In the genomic region with DNA sequence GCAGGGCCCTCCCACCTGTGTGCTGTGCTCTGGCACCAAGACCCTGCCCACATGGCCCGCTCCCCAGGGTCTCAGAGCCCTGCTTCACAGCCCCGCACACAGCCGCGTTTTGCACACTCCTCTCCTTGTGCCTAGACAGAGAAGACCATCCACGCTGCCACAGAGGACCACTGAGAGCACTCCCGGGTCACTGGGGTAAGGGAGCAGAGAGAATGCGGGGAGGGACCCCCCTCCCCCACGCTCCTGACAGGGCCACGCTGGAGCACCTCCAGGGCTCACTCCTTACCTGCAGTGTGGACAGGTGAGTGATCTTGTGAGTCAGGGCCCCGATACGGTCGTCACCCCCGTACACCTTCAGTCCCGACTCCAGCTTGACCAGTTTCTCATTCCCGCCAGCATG, we compare ENCODE assay signal across 18 cellular contexts. TPM values are rescaled to one million over a fixed set of nuclear protein-coding genes. Genes with fewer than 3 reads are reported as not detected.
DNase-seq lines count a peak whose midpoint lies in the region; ATAC-seq and TF ChIP-seq lines count a peak whose summit lies in the region.
"Had no signal": no experiment of that assay in that cellular context is flagged by ENCODE, and none has a peak within 500 bp of the region (broad histone marks: within the 10 kb centered on the region; RNA-seq: fewer than 3 reads in every experiment).

No MANE protein-coding gene starts in this region.

- POLR2A ChIA-PET in WTC11 (lab: Charles Lee) (no interaction called here), Caco-2 (lab: Charles Lee) (no interaction called here)

- peaks cover 5% of the 10 kb centered on the region for H3K4me1 Mint-ChIP-seq in activated naive CD4-positive, alpha-beta T cell treated with anti-CD3 and anti-CD28 coated beads, Interleukin-2, amount 10 ng/mL, durations not matched to agents 7 days and 5 days
- peaks cover 8% of the 10 kb centered on the region for H3K4me1 Mint-ChIP-seq in activated naive CD4-positive, alpha-beta T cell treated with anti-CD3 and anti-CD28 coated beads for 36 hours (ENCODE audit: low read depth)
- H3K4me1 Mint-ChIP-seq in WTC11 (0 out of 2 replicates have a peak, but pooled peaks cover 4% of the 10 kb centered on the region), endodermal cell (peaks cover 1% of the 10 kb centered on the region), Caco-2 (ENCODE audit: low read depth, unreplicated experiment) (no peaks in the 10 kb centered on the region)
- H3K4me1 Mint-ChIP-seq: H9 had no signal

- CTCF ChIA-PET in activated naive CD4-positive, alpha-beta T cell treated with anti-CD3 and anti-CD28 coated beads, Interleukin-2, amount 10 ng/mL, durations not matched to agents 7 days and 5 days (lab: Charles Lee): no interaction called here
- CTCF ChIA-PET in activated naive CD4-positive, alpha-beta T cell treated with anti-CD3 and anti-CD28 coated beads for 36 hours (lab: Charles Lee): no interaction called here
- CTCF ChIA-PET in WTC11 (lab: Charles Lee): no interaction called here
- CTCF ChIA-PET in Caco-2 (lab: Charles Lee): no interaction called here

- no peaks in the 10 kb centered on the region for H3K27me3 Mint-ChIP-seq in activated naive CD4-positive, alpha-beta T cell treated with anti-CD3 and anti-CD28 coated beads, Interleukin-2, amount 10 ng/mL, durations not matched to agents 7 days and 5 days
- no peaks in the 10 kb centered on the region for H3K27me3 Mint-ChIP-seq in activated naive CD4-positive, alpha-beta T cell treated with anti-CD3 and anti-CD28 coated beads for 36 hours (ENCODE audit: low read depth)
- H3K27me3 Mint-ChIP-seq in WTC11 (ENCODE audit: low read depth): no peaks in the 10 kb centered on the region
- H3K27me3 Mint-ChIP-seq in endodermal cell (ENCODE audit: insufficient read depth): no peaks in the 10 kb centered on the region
- H3K27me3 Mint-ChIP-seq in Caco-2 (ENCODE audit: insufficient read depth, unreplicated experiment): no peaks in the 10 kb centered on the region
- H3K27me3 Mint-ChIP-seq: CD4-positive, CD25-positive, alpha-beta regulatory T cell; CD8-positive, alpha-beta memory T cell had no signal

- H3K36me3 Mint-ChIP-seq in activated naive CD4-positive, alpha-beta T cell treated with anti-CD3 and anti-CD28 coated beads, Interleukin-2, amount 10 ng/mL, durations not matched to agents 7 days and 5 days: peaks cover 9% of the 10 kb centered on the region
- peaks cover 1% of the 10 kb centered on the region for H3K36me3 Mint-ChIP-seq in activated naive CD4-positive, alpha-beta T cell treated with anti-CD3 and anti-CD28 coated beads for 36 hours (ENCODE audit: low read depth)
- H3K36me3 Mint-ChIP-seq in WTC11 (peaks cover 6% of the 10 kb centered on the region), endodermal cell (ENCODE audit: low read depth) (peaks cover 29% of the 10 kb centered on the region), Caco-2 (ENCODE audit: insufficient read depth, unreplicated experiment) (peaks cover 21% of the 10 kb centered on the region)

- H3K27ac Mint-ChIP-seq in activated naive CD4-positive, alpha-beta T cell treated with anti-CD3 and anti-CD28 coated beads, Interleukin-2, amount 10 ng/mL, durations not matched to agents 7 days and 5 days: peak overlapping the region; percentile 35
- H3K27ac Mint-ChIP-seq in activated naive CD4-positive, alpha-beta T cell treated with anti-CD3 and anti-CD28 coated beads for 36 hours: no peak overlapping the region
- H3K27ac Mint-ChIP-seq in WTC11 (peak overlapping the region; percentile 65; the same call in 1 of the 2 replicates), endodermal cell (peak overlapping the region; percentile 65), Caco-2 (ENCODE audit: unreplicated experiment) (no peak overlapping the region)
- H3K27ac Mint-ChIP-seq: CD4-positive, CD25-positive, alpha-beta regulatory T cell had no signal

- TF ChIP-seq CTCF in WTC11 (IDR thresholded peaks at IDR 0.05): no peak
- TF ChIP-seq CTCF in endodermal cell (conservative IDR thresholded peaks at IDR 0.05): no peak
- TF ChIP-seq CTCF in Caco-2 (IDR thresholded peaks at IDR 0.05; ENCODE audit: insufficient read depth in 1 of 2, low read depth in 1 of 2, low read length in 1 of 2, severe bottlenecking in 1 of 2, unreplicated experiment in 1 of 2): no peak

- H3K4me1 ChIP-seq in endodermal cell (ENCODE audit: control insufficient read depth, insufficient read depth, low read length) (no peaks in the 10 kb centered on the region), Caco-2 (no peaks in the 10 kb centered on the region)
- H3K4me1 ChIP-seq: BE2C had no signal

- intact Hi-C loops in activated naive CD4-positive, alpha-beta T cell treated with anti-CD3 and anti-CD28 coated beads for 36 hours (cut with micrococcal nuclease): no loop called here
- intact Hi-C loops in posterior vena cava (cut with DNase I) (loop anchor here in 1 of 2 donors (10.0 kb wide), 1 partner anchor 1765 kb away; no protein-coding TSS in a partner anchor), Caco-2 (cut with micrococcal nuclease; ENCODE audit: unreplicated experiment) (loop anchor here (5.0 kb wide), 1 partner anchor 37 kb away; a partner anchor contains a TSS)

- no peak for DNase-seq in activated naive CD4-positive, alpha-beta T cell treated with anti-CD3 and anti-CD28 coated beads, Interleukin-2, amount 10 ng/mL, durations not matched to agents 7 days and 5 days
- DNase-seq in activated naive CD4-positive, alpha-beta T cell treated with anti-CD3 and anti-CD28 coated beads for 36 hours: no peak
- no peak for DNase-seq in WTC11 (ENCODE audit: low spot score)
- DNase-seq in endodermal cell: no peak
- peak; percentile 74 for DNase-seq in posterior vena cava (ENCODE audit: low spot score)
- DNase-seq in NCI-H1417 (lab: John Stamatoyannopoulos, UW): no peak
- no peak for DNase-seq in Caco-2
- DNase-seq: BE2C; C1 segment of cervical spinal cord; CD4-positive, CD25-positive, alpha-beta regulatory T cell; CD8-positive, alpha-beta memory T cell; COR-L47; H9 had no signal

- H3K9me3 ChIP-seq in endodermal cell (ENCODE audit: control insufficient read depth, low read length): no peaks in the 10 kb centered on the region
- H3K9me3 ChIP-seq in Caco-2: no peaks in the 10 kb centered on the region
- H3K9me3 ChIP-seq: BE2C had no signal

- H3K4me3 ChIP-seq in endodermal cell (ENCODE audit: low read length) (no peak overlapping the region), Caco-2 (ENCODE audit: low read depth, low read length) (no peak overlapping the region)

- no peak overlapping the region for H3K4me3 Mint-ChIP-seq in activated naive CD4-positive, alpha-beta T cell treated with anti-CD3 and anti-CD28 coated beads, Interleukin-2, amount 10 ng/mL, durations not matched to agents 7 days and 5 days
- H3K4me3 Mint-ChIP-seq in activated naive CD4-positive, alpha-beta T cell treated with anti-CD3 and anti-CD28 coated beads for 36 hours: no peak overlapping the region
- H3K4me3 Mint-ChIP-seq in WTC11 (no peak overlapping the region), endodermal cell (no peak overlapping the region), Caco-2 (ENCODE audit: unreplicated experiment) (no peak overlapping the region)
- H3K4me3 Mint-ChIP-seq: CD4-positive, CD25-positive, alpha-beta regulatory T cell; CD8-positive, alpha-beta memory T cell; H9 had no signal

- H3K36me3 ChIP-seq in endodermal cell (ENCODE audit: control insufficient read depth, insufficient read depth, low read length) (peaks cover 28% of the 10 kb centered on the region), Caco-2 (ENCODE audit: control insufficient read depth, insufficient read depth, low read length) (peaks cover 1% of the 10 kb centered on the region; the same call in 1 of the 2 replicates)

- H3K27me3 ChIP-seq in endodermal cell (ENCODE audit: control insufficient read depth, insufficient read depth, low read length, poor library complexity, severe bottlenecking) (no peaks in the 10 kb centered on the region), Caco-2 (replicated peaks; ENCODE audit: control insufficient read depth, insufficient read depth, low read length) (no peaks in the 10 kb centered on the region)
- H3K27me3 ChIP-seq: BE2C had no signal

- WGBS in endodermal cell (ENCODE audit: insufficient coverage in 1 of 2, insufficient read length in 1 of 2), 2 experiments: 94 to 95% methylated on average over 11 to 15 of the region's 15 CpGs

- ATAC-seq in WTC11 (no peak), HG03095 (IDR thresholded peaks at IDR 0.05; ENCODE audit: unreplicated experiment) (no peak)

- no TSS peak for BruUV-seq in Caco-2 (replicated peaks; lab: Mats Ljungman, UMichigan)

- H3K9me3 Mint-ChIP-seq in activated naive CD4-positive, alpha-beta T cell treated with anti-CD3 and anti-CD28 coated beads, Interleukin-2, amount 10 ng/mL, durations not matched to agents 7 days and 5 days: no peaks in the 10 kb centered on the region
- no peaks in the 10 kb centered on the region for H3K9me3 Mint-ChIP-seq in activated naive CD4-positive, alpha-beta T cell treated with anti-CD3 and anti-CD28 coated beads for 36 hours
- H3K9me3 Mint-ChIP-seq in WTC11 (no peaks in the 10 kb centered on the region), endodermal cell (no peaks in the 10 kb centered on the region), Caco-2 (ENCODE audit: unreplicated experiment) (no peaks in the 10 kb centered on the region)
- H3K9me3 Mint-ChIP-seq: CD4-positive, CD25-positive, alpha-beta regulatory T cell; CD8-positive, alpha-beta memory T cell; H9 had no signal

- H3K27ac ChIP-seq in endodermal cell (ENCODE audit: low read depth, low read length): no peak overlapping the region
- H3K27ac ChIP-seq: HL-60 had no signal

- no peak overlapping the region for H3K9ac ChIP-seq in endodermal cell (ENCODE audit: extremely low read depth, low read length, poor library complexity, severe bottlenecking)

RNA-seq across cellular contexts. Expression of a gene that starts 7.0 kb away (rescaled TPM):
- 10 to 100 TPM; 29.9 to 30.1 TPM for total RNA-seq in activated naive CD4-positive, alpha-beta T cell treated with anti-CD3 and anti-CD28 coated beads for 36 hours
- total RNA-seq in WTC11 (2021): 36.0 to 43.1 TPM (median 38.2 TPM) in 3 replicates
- 10 to 100 TPM; 47.8 to 52.9 TPM for total RNA-seq in endodermal cell
- polyA plus RNA-seq in endodermal cell (2013, experiment 1 of 2): 39.2 TPM
- 45.9 TPM for polyA plus RNA-seq in endodermal cell (2013, experiment 2 of 2)
- total RNA-seq in posterior vena cava: 10 to 100 TPM; 36.1 to 48.2 TPM
- total RNA-seq in Caco-2 (2022): 39.9 and 48.1 TPM in 2 replicates

RNA-seq across cellular contexts. Expression of a gene that starts 7.4 kb away (rescaled TPM):
- total RNA-seq in activated naive CD4-positive, alpha-beta T cell treated with anti-CD3 and anti-CD28 coated beads for 36 hours: 1 to 10 TPM; 6.0 to 7.3 TPM
- total RNA-seq in WTC11 (2021) (14.3 to 19.5 TPM (median 19.4 TPM) in 3 replicates), endodermal cell (10 to 100 TPM; 16.6 to 16.9 TPM), posterior vena cava (10 to 100 TPM; 14.0 to 17.3 TPM), Caco-2 (2022) (16.5 and 21.1 TPM in 2 replicates)
- 18.2 TPM for polyA plus RNA-seq in endodermal cell (2013, experiment 1 of 2)
- polyA plus RNA-seq in endodermal cell (2013, experiment 2 of 2): 15.9 TPM

RNA-seq across cellular contexts. Expression of a gene that starts 26.1 kb away (rescaled TPM):
- not detected for total RNA-seq in activated naive CD4-positive, alpha-beta T cell treated with anti-CD3 and anti-CD28 coated beads for 36 hours
- total RNA-seq in WTC11 (2021) (not detected in 3 replicates), endodermal cell (not detected), posterior vena cava (under 1 TPM in 1 of 2 donors, not detected in 1; 0.10 TPM), Caco-2 (2022) (not detected in 2 replicates)
- not detected for polyA plus RNA-seq in endodermal cell (2013, experiment 1 of 2)
- not detected for polyA plus RNA-seq in endodermal cell (2013, experiment 2 of 2)
- total RNA-seq: A172; CD8-positive, alpha-beta memory T cell; H1; H9; HT1080 had no signal
- polyA plus RNA-seq: CD8-positive, alpha-beta memory T cell; H1 had no signal

RNA-seq across cellular contexts. Expression of a gene that starts 36.9 kb away (rescaled TPM):
- 10 to 100 TPM; 37.9 to 42.4 TPM for total RNA-seq in activated naive CD4-positive, alpha-beta T cell treated with anti-CD3 and anti-CD28 coated beads for 36 hours
- 76.4 to 89.2 TPM (median 77.6 TPM) in 3 replicates for total RNA-seq in WTC11 (2021)
- total RNA-seq in endodermal cell: 10 to 100 TPM; 61.1 to 61.5 TPM
- polyA plus RNA-seq in endodermal cell (2013, experiment 1 of 2): 63.0 TPM
- polyA plus RNA-seq in endodermal cell (2013, experiment 2 of 2): 58.3 TPM
- total RNA-seq in posterior vena cava: 10 to 100 TPM; 30.4 to 30.9 TPM
- total RNA-seq in Caco-2 (2022): 61.9 and 65.3 TPM in 2 replicates

RNA-seq across cellular contexts. Expression of a gene that starts 37.2 kb away (rescaled TPM):
- 10 to 100 TPM; 14.0 to 17.0 TPM for total RNA-seq in activated naive CD4-positive, alpha-beta T cell treated with anti-CD3 and anti-CD28 coated beads for 36 hours
- total RNA-seq in WTC11 (2021) (27.2 to 32.8 TPM (median 28.4 TPM) in 3 replicates), endodermal cell (10 to 100 TPM; 28.0 to 28.1 TPM), posterior vena cava (10 to 100 TPM; 21.7 to 26.7 TPM), Caco-2 (2022) (26.0 and 28.0 TPM in 2 replicates)
- polyA plus RNA-seq in endodermal cell (2013, experiment 1 of 2): 56.0 TPM
- 48.7 TPM for polyA plus RNA-seq in endodermal cell (2013, experiment 2 of 2)

Comparison
In these comparisons a context has a peak if more than half of its experiments do, and no peak if none do; other contexts are left out.
1. H3K27ac Mint-ChIP-seq: peak in activated naive CD4-positive, alpha-beta T cell treated with anti-CD3 and anti-CD28 coated beads, Interleukin-2, amount 10 ng/mL, durations not matched to agents 7 days and 5 days (single experiment), WTC11 (single experiment) and endodermal cell (single experiment); none in activated naive CD4-positive, alpha-beta T cell treated with anti-CD3 and anti-CD28 coated beads for 36 hours (single experiment) and Caco-2 (single experiment).